Comparison of ENCODE assay signal across 1 cellular context in genomic region chr5:164501344-164501743, GRCh38.
TF ChIP-seq lines count a peak whose summit lies in the region.

No MANE protein-coding gene starts in this region.

TF ChIP-seq in HepG2, 621 proteins besides CTCF, POLR2A, EP300 and RAD21 (continued from another document):
- no peak for TF ChIP-seq ZNF646 (CRISPR knock-in tag; IDR thresholded peaks at IDR 0.05)
- no peak for TF ChIP-seq ZSCAN30 (CRISPR knock-in tag; IDR thresholded peaks at IDR 0.05)
- TF ChIP-seq ZBTB43 (CRISPR knock-in tag; conservative IDR thresholded peaks at IDR 0.05), result no peak
- no peak for TF ChIP-seq ZBTB44 (CRISPR knock-in tag; IDR thresholded peaks at IDR 0.05)
- no peak for TF ChIP-seq AKAP8 (CRISPR knock-in tag; IDR thresholded peaks at IDR 0.05)
- TF ChIP-seq MIER2 (CRISPR knock-in tag; IDR thresholded peaks at IDR 0.05), result no peak
- TF ChIP-seq ZNF431 (CRISPR knock-in tag; IDR thresholded peaks at IDR 0.05; ENCODE audit: borderline replicate concordance, low read depth), result no peak
- TF ChIP-seq ZNF33B (CRISPR knock-in tag; IDR thresholded peaks at IDR 0.05), result no peak
- no peak for TF ChIP-seq PTBP1 (IDR thresholded peaks at IDR 0.05; ENCODE audit: low read depth, low read length, poor library complexity, severe bottlenecking)
- no peak for TF ChIP-seq SMARCC2 (IDR thresholded peaks at IDR 0.05)
